Comparison of ENCODE assay signal across 11 cellular contexts in genomic region chr10:132328738-132329137, GRCh38. TPM values are rescaled to one million over a fixed set of nuclear protein-coding genes. Genes with fewer than 3 reads are reported as not detected.
DNase-seq lines count a peak whose midpoint lies in the region; ATAC-seq and TF ChIP-seq lines count a peak whose summit lies in the region.
"Had no signal": no experiment of that assay in that cellular context is flagged by ENCODE, and none has a peak within 500 bp of the region (broad histone marks: within the 10 kb centered on the region; RNA-seq: fewer than 3 reads in every experiment).

No MANE protein-coding gene starts in this region.

- intact Hi-C loops in dendritic cell treated with granulocyte-macrophage colony-stimulating factor and Interleukin-4, amounts not matched to agents 40 ng/mL and 50 ng/mL, for 4 days (cut with micrococcal nuclease) = no loop called here

- no peak for TF ChIP-seq CTCF in BE2C (IDR thresholded peaks at IDR 0.05; ENCODE audit: low read depth, low read length)

- H3K27me3 ChIP-seq in BE2C = no peaks in the 10 kb centered on the region
- H3K27me3 ChIP-seq in MG63 = no peaks in the 10 kb centered on the region
- H3K27me3 ChIP-seq: vagina had no signal

- peaks cover 5% of the 10 kb centered on the region; the same call in 1 of the 2 replicates for H3K36me3 ChIP-seq in BE2C
- peaks cover 57% of the 10 kb centered on the region for H3K36me3 ChIP-seq in MG63
- H3K36me3 ChIP-seq: vagina had no signal

- no peaks in the 10 kb centered on the region for H3K9me3 ChIP-seq in BE2C
- no peaks in the 10 kb centered on the region for H3K9me3 ChIP-seq in MG63
- H3K9me3 ChIP-seq: vagina had no signal

- ATAC-seq in naive thymus-derived CD8-positive, alpha-beta T cell = no peak

- POLR2A ChIA-PET in naive thymus-derived CD8-positive, alpha-beta T cell (lab: Charles Lee) = no interaction called here

- H3K36me3 Mint-ChIP-seq in dendritic cell treated with granulocyte-macrophage colony-stimulating factor and Interleukin-4, amounts not matched to agents 40 ng/mL and 50 ng/mL, for 4 days (ENCODE audit: low read depth) = peaks cover 83% of the 10 kb centered on the region
- peaks cover 12 to 25% (median 21%) of the 10 kb centered on the region in 3 donors for H3K36me3 Mint-ChIP-seq in naive thymus-derived CD8-positive, alpha-beta T cell

- peak; percentile 55 for DNase-seq in BE2C
- peak; percentile 44 for DNase-seq in MG63
- DNase-seq in naive thymus-derived CD8-positive, alpha-beta T cell = no peak
- no peak for DNase-seq in ureter (ENCODE audit: low spot score)
- DNase-seq in NCI-H510A treated with DMSO at 0.1 percent for 48 hours (lab: John Stamatoyannopoulos, UW) = no peak
- DNase-seq in DMS53 (lab: John Stamatoyannopoulos, UW) = no peak
- no peak for DNase-seq in NCI-H69 (lab: John Stamatoyannopoulos, UW)
- DNase-seq: activated gamma-delta T cell treated with Interleukin-2 at 50 U/mL for 16 hours, Kasumi-1 had no signal

- no peaks in the 10 kb centered on the region for H3K9me3 Mint-ChIP-seq in dendritic cell treated with granulocyte-macrophage colony-stimulating factor and Interleukin-4, amounts not matched to agents 40 ng/mL and 50 ng/mL, for 4 days
- peaks cover 0 to 2% (median 0%) of the 10 kb centered on the region in 9 donors for H3K9me3 Mint-ChIP-seq in naive thymus-derived CD8-positive, alpha-beta T cell

- peak overlapping the region; percentile 95 for H3K4me3 Mint-ChIP-seq in dendritic cell treated with granulocyte-macrophage colony-stimulating factor and Interleukin-4, amounts not matched to agents 40 ng/mL and 50 ng/mL, for 4 days
- H3K4me3 Mint-ChIP-seq in naive thymus-derived CD8-positive, alpha-beta T cell = peak overlapping the region in 7 of 10 donors; percentile 10 to 93 (median 56)

- no peaks in the 10 kb centered on the region for H3K4me1 ChIP-seq in BE2C

- peaks cover 75% of the 10 kb centered on the region for H3K4me1 Mint-ChIP-seq in dendritic cell treated with granulocyte-macrophage colony-stimulating factor and Interleukin-4, amounts not matched to agents 40 ng/mL and 50 ng/mL, for 4 days (ENCODE audit: low read depth)
- H3K4me1 Mint-ChIP-seq in naive thymus-derived CD8-positive, alpha-beta T cell = peaks cover 32 to 72% (median 62%) of the 10 kb centered on the region in 4 donors

- no peaks in the 10 kb centered on the region for H3K27me3 Mint-ChIP-seq in dendritic cell treated with granulocyte-macrophage colony-stimulating factor and Interleukin-4, amounts not matched to agents 40 ng/mL and 50 ng/mL, for 4 days
- peaks cover 0 to 3% (median 0%) of the 10 kb centered on the region in 5 donors for H3K27me3 Mint-ChIP-seq in naive thymus-derived CD8-positive, alpha-beta T cell

- peak overlapping the region; percentile 92; the same call in 1 of the 2 replicates for H3K4me3 ChIP-seq in BE2C (ENCODE audit: low read depth, low read length)
- H3K4me3 ChIP-seq in MG63 = peak overlapping the region; percentile 99

- peak overlapping the region; percentile 98 for H3K27ac Mint-ChIP-seq in dendritic cell treated with granulocyte-macrophage colony-stimulating factor and Interleukin-4, amounts not matched to agents 40 ng/mL and 50 ng/mL, for 4 days
- H3K27ac Mint-ChIP-seq in naive thymus-derived CD8-positive, alpha-beta T cell = peak overlapping the region; percentile 14 to 84 (median 60)

RNA-seq across cellular contexts. Expression of gene LRRC27, which starts 3.3 kb away (rescaled TPM):
- polyA plus RNA-seq in BE2C (2012; ENCODE audit: insufficient read depth, insufficient read length, low read depth) = 5.0 TPM
- 8.3 and 13.7 TPM in 2 replicates for total RNA-seq in MG63 (2014; rRNA removed; shearing (Covaris generic); ENCODE audit: low replicate concordance)
- 1 to 10 TPM; 6.9 to 7.9 TPM for total RNA-seq in naive thymus-derived CD8-positive, alpha-beta T cell
- 1 to 10 TPM; 2.4 to 4.7 (median 4.4) TPM for polyA plus RNA-seq in naive thymus-derived CD8-positive, alpha-beta T cell
- 15.1 TPM for total RNA-seq in ureter

RNA-seq across cellular contexts. Expression of gene STK32C, which starts 21.0 kb away (rescaled TPM):
- polyA plus RNA-seq in BE2C (2012; ENCODE audit: insufficient read depth, insufficient read length, low read depth) = 18.2 TPM
- total RNA-seq in MG63 (2014; rRNA removed; shearing (Covaris generic); ENCODE audit: low replicate concordance) = 25.9 and 36.6 TPM in 2 replicates
- 10 to 100 TPM; 10.2 to 11.2 TPM for total RNA-seq in naive thymus-derived CD8-positive, alpha-beta T cell
- 1 to 10 TPM; 5.5 to 6.6 (median 5.8) TPM for polyA plus RNA-seq in naive thymus-derived CD8-positive, alpha-beta T cell
- total RNA-seq in ureter = 10.8 TPM

Comparison
In these comparisons a context has a peak if more than half of its experiments do, and no peak if none do; other contexts are left out.
1. DNase-seq: peak in BE2C (single experiment) and MG63 (single experiment); none in naive thymus-derived CD8-positive, alpha-beta T cell (0 of 10), ureter (single experiment), NCI-H510A treated with DMSO at 0.1 percent for 48 hours (single experiment), DMS53 (single experiment) and NCI-H69 (single experiment).